8 cellular contexts compared by ENCODE assay signal in genomic region chr6:34664270-34664971, GRCh38. TPM values are rescaled to one million over a fixed set of nuclear protein-coding genes. Genes with fewer than 3 reads are reported as not detected.
DNase-seq lines count a peak whose midpoint lies in the region; ATAC-seq and TF ChIP-seq lines count a peak whose summit lies in the region.

No MANE protein-coding gene starts in this region.

- H3K9me3 ChIP-seq in CD4-positive, CD25-positive, alpha-beta regulatory T cell (ENCODE audit: control insufficient read depth in 2 of 2, low read length in 2 of 2), result no peaks in the 10 kb centered on the region
- H3K9me3 ChIP-seq in MG63, result no peaks in the 10 kb centered on the region

- peaks cover 48 to 78% (median 61%) of the 10 kb centered on the region in 4 donors for H3K4me1 Mint-ChIP-seq in CD4-positive, CD25-positive, alpha-beta regulatory T cell
- H3K4me1 Mint-ChIP-seq in mesothelial cell of epicardium, result peaks cover 36% of the 10 kb centered on the region

- peaks cover 19% of the 10 kb centered on the region for H3K36me3 Mint-ChIP-seq in CD4-positive, CD25-positive, alpha-beta regulatory T cell
- H3K36me3 Mint-ChIP-seq in mesothelial cell of epicardium, result peaks cover under 1% of the 10 kb centered on the region

- peaks cover 0 to 3% (median 0%) of the 10 kb centered on the region in 7 donors for H3K9me3 Mint-ChIP-seq in CD4-positive, CD25-positive, alpha-beta regulatory T cell
- H3K9me3 Mint-ChIP-seq in mesothelial cell of epicardium, result no peaks in the 10 kb centered on the region

- no peak for ATAC-seq in CD4-positive, CD25-positive, alpha-beta regulatory T cell (ENCODE audit: low read depth in 2 of 2)
- no peak for ATAC-seq in HG02970 (IDR thresholded peaks at IDR 0.05; ENCODE audit: low FRiP score, unreplicated experiment)
- ATAC-seq in HG02884 (IDR thresholded peaks at IDR 0.05; ENCODE audit: unreplicated experiment), result no peak

- TF ChIP-seq CTCF in mesothelial cell of epicardium (IDR thresholded peaks at IDR 0.05; ENCODE audit: unreplicated experiment), result no peak

- H3K27ac Mint-ChIP-seq in CD4-positive, CD25-positive, alpha-beta regulatory T cell, result peak overlapping the region; percentile 80 to 90 (median 87)
- peak overlapping the region; percentile 83 for H3K27ac Mint-ChIP-seq in mesothelial cell of epicardium

- no peaks in the 10 kb centered on the region for H3K27me3 ChIP-seq in CD4-positive, CD25-positive, alpha-beta regulatory T cell (ENCODE audit: control insufficient read depth, insufficient read depth, low read length)
- H3K27me3 ChIP-seq in MG63, result no peaks in the 10 kb centered on the region

- no peaks in the 10 kb centered on the region for H3K36me3 ChIP-seq in CD4-positive, CD25-positive, alpha-beta regulatory T cell (ENCODE audit: control insufficient read depth, insufficient read depth, low read length)
- no peaks in the 10 kb centered on the region for H3K36me3 ChIP-seq in MG63

- H3K4me1 ChIP-seq in CD4-positive, CD25-positive, alpha-beta regulatory T cell (ENCODE audit: control insufficient read depth, insufficient read depth, low read length, poor library complexity, severe bottlenecking), result peaks cover 40% of the 10 kb centered on the region

- peak in 1 of 3 donors; percentile 60 for DNase-seq in CD4-positive, CD25-positive, alpha-beta regulatory T cell
- DNase-seq in MG63 (peak; percentile 13), astrocyte of the hippocampus (ENCODE audit: low read depth, low spot score) (peak; percentile 23), mesothelial cell of epicardium (ENCODE audit: low spot score in 2 of 2, unreplicated experiment in 2 of 2) (no peak), HuH-7 (ENCODE audit: low spot score) (no peak)
- DNase-seq in central memory CD4-positive, alpha-beta T cell, result no peak

- peak overlapping the region; percentile 7 for H3K27ac ChIP-seq in CD4-positive, CD25-positive, alpha-beta regulatory T cell (ENCODE audit: insufficient read depth, low read length, poor library complexity, severe bottlenecking)

- peak overlapping the region; percentile 29 to 79 (median 69) for H3K4me3 Mint-ChIP-seq in CD4-positive, CD25-positive, alpha-beta regulatory T cell
- H3K4me3 Mint-ChIP-seq in mesothelial cell of epicardium, result no peak overlapping the region

- peak overlapping the region; percentile 60 for H3K4me3 ChIP-seq in CD4-positive, CD25-positive, alpha-beta regulatory T cell (ENCODE audit: low read depth, low read length)
- no peak overlapping the region for H3K4me3 ChIP-seq in MG63

- H3K27me3 Mint-ChIP-seq in CD4-positive, CD25-positive, alpha-beta regulatory T cell, result no peaks in the 10 kb centered on the region
- no peaks in the 10 kb centered on the region for H3K27me3 Mint-ChIP-seq in mesothelial cell of epicardium (ENCODE audit: low read depth)

RNA-seq across cellular contexts. Expression of gene ILRUN, which starts 32.1 kb away (rescaled TPM):
- total RNA-seq in CD4-positive, CD25-positive, alpha-beta regulatory T cell, result 89.6 TPM
- 10 to 100 TPM; 18.7 to 23.4 (median 22.9) TPM for polyA plus RNA-seq in CD4-positive, CD25-positive, alpha-beta regulatory T cell
- total RNA-seq in MG63 (2014; rRNA removed; shearing (Covaris generic); ENCODE audit: low replicate concordance), result 25.9 and 26.1 TPM in 2 replicates
- 55.6 to 61.0 TPM (median 59.4 TPM) in 3 replicates for total RNA-seq in mesothelial cell of epicardium

Comparison
In these comparisons a context has a peak if more than half of its experiments do, and no peak if none do; other contexts are left out.
1. DNase-seq: peak in MG63 (single experiment) and astrocyte of the hippocampus (single experiment); none in mesothelial cell of epicardium (0 of 2), HuH-7 (single experiment) and central memory CD4-positive, alpha-beta T cell (single experiment).